ENCODE assay signal across 14 cellular contexts in the genomic region with DNA sequence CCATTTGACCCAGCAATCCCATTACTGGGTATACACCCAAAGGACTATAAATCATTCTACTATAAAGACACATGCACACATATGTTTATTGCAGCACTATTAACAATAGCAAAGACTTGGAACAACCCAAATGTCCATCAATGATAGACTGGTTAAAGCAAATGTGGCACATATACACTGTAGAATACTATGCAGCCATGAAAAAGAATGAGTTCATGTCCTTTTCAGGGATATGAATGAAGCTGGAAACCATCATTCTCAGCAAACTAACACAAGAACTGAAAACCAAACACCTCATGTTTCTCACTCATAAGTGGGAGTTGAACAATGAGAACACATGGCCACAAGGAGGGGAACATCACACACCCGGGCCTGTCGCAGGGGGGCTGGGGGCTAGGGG. TPM values are rescaled to one million over a fixed set of nuclear protein-coding genes. Genes with fewer than 3 reads are reported as not detected.
"Had no signal": no experiment of that assay in that cellular context is flagged by ENCODE, and none has a peak within 500 bp of the region (broad histone marks: within the 10 kb centered on the region; RNA-seq: fewer than 3 reads in every experiment).

No MANE protein-coding gene starts in this region.

RNA-seq across cellular contexts. Expression of gene CWH43, which starts 2.1 kb away (rescaled TPM):
- total RNA-seq: activated B cell treated with CpG ODN at 0.5 μM for 24 hours; activated CD4-positive, alpha-beta memory T cell treated with anti-CD3 and anti-CD28 coated beads for 36 hours; activated CD4-positive, alpha-beta memory T cell treated with anti-CD3 and anti-CD28 coated beads, Interleukin-2, amount 10 ng/mL, durations not matched to agents 7 days and 5 days; activated CD4-positive, alpha-beta T cell treated with anti-CD3 and anti-CD28 coated beads for 36 hours; activated CD4-positive, alpha-beta T cell treated with anti-CD3 and anti-CD28 coated beads, Interleukin-2, amount 10 ng/mL, durations not matched to agents 24 days and 14 days; activated CD4-positive, alpha-beta T cell treated with anti-CD3 and anti-CD28 coated beads, Interleukin-2, amount 10 ng/mL, durations not matched to agents 7 days and 5 days; activated CD8-positive, alpha-beta memory T cell treated with anti-CD3 and anti-CD28 coated beads for 36 hours; activated CD8-positive, alpha-beta memory T cell treated with anti-CD3 and anti-CD28 coated beads, Interleukin-2, amount 10 ng/mL, durations not matched to agents 7 days and 5 days; activated CD8-positive, alpha-beta T cell treated with anti-CD3 and anti-CD28 coated beads for 36 hours; activated CD8-positive, alpha-beta T cell treated with anti-CD3 and anti-CD28 coated beads, Interleukin-2, amount 10 ng/mL, durations not matched to agents 7 days and 5 days; T-helper 1 cell treated with Interleukin-12 subunit alpha and Interleukin-12 subunit beta and Interleukin-4 antibody, amounts not matched to agents 30 ng/mL and 1 ng/mL, for 36 hours; T-helper 17 cell; T-helper 2 cell treated with Interferon-gamma antibody and Interleukin-4, amounts not matched to agents 100 ng/mL and 5 ng/mL, for 36 hours; WTC11 had no signal
